ENCODE assay signal across 25 cellular contexts in the genomic region with DNA sequence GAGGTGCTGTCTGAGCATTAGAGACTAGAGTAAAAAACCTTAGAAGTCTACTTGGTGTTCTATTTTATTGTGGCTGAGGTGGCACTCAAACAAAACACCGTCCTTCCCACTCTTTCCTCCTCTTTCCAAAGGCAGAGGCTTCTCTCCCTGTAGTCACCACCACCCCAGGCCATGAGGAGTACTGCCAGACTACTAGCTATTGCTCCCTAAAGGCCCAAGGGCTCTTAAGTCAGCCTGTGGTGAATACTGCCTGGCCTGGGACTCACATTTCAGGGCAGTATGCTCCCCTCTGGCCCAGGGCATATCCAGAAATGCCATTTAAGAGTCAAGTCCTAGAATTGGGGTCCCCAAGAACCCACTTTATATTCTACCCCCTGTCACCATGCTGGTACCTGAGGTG.
"Had no signal": no experiment of that assay in that cellular context is flagged by ENCODE, and none has a peak within 500 bp of the region (broad histone marks: within the 10 kb centered on the region; RNA-seq: fewer than 3 reads in every experiment).

No MANE protein-coding gene starts in this region.

- H3K4me3 ChIP-seq: colonic mucosa, esophagus squamous epithelium, gastrocnemius medialis, heart right ventricle, left lung, lower lobe of right lung had no signal

- H3K4me3 Mint-ChIP-seq: dendritic cell treated with granulocyte-macrophage colony-stimulating factor and Interleukin-4, amounts not matched to agents 40 ng/mL and 50 ng/mL, for 4 days; effector memory CD8-positive, alpha-beta T cell; endodermal cell; naive thymus-derived CD4-positive, alpha-beta T cell had no signal

- ATAC-seq: effector memory CD8-positive, alpha-beta T cell; esophagus mucosa; gastrocnemius medialis; heart right ventricle; left lung; left ventricle myocardium superior; lower lobe of right lung; naive thymus-derived CD4-positive, alpha-beta T cell had no signal

- H3K27me3 ChIP-seq: colonic mucosa, esophagus squamous epithelium, gastrocnemius medialis, heart right ventricle, left lung had no signal

- H3K36me3 ChIP-seq: colonic mucosa, esophagus squamous epithelium, gastrocnemius medialis, heart right ventricle, left lung, lower lobe of right lung had no signal

- DNase-seq: colonic mucosa; cortex of kidney; effector CD8-positive, alpha-beta T cell; effector memory CD8-positive, alpha-beta T cell; erythroblast; esophagus squamous epithelium; foreskin fibroblast; foreskin melanocyte; gastrocnemius medialis; glutamatergic neuron; head of caudate nucleus; heart right ventricle; hippocampal formation; kidney; kidney glomerular epithelial cell; left lung; left ventricle myocardium superior; lower lobe of right lung; mesenchymal stem cell; midbrain; naive thymus-derived CD4-positive, alpha-beta T cell had no signal

- H3K9me3 ChIP-seq: colonic mucosa had no signal

- H3K4me1 ChIP-seq: colonic mucosa, esophagus squamous epithelium, gastrocnemius medialis, heart right ventricle, left lung, lower lobe of right lung had no signal

- H3K27me3 Mint-ChIP-seq: dendritic cell treated with granulocyte-macrophage colony-stimulating factor and Interleukin-4, amounts not matched to agents 40 ng/mL and 50 ng/mL, for 4 days; effector memory CD8-positive, alpha-beta T cell; naive thymus-derived CD4-positive, alpha-beta T cell had no signal

- H3K27ac ChIP-seq: colonic mucosa, epithelial cell of prostate, esophagus squamous epithelium, gastrocnemius medialis, heart right ventricle, left lung, lower lobe of right lung had no signal

- H3K36me3 Mint-ChIP-seq: naive thymus-derived CD4-positive, alpha-beta T cell had no signal

- H3K4me1 Mint-ChIP-seq: endodermal cell; naive thymus-derived CD4-positive, alpha-beta T cell had no signal

- H3K27ac Mint-ChIP-seq: dendritic cell treated with granulocyte-macrophage colony-stimulating factor and Interleukin-4, amounts not matched to agents 40 ng/mL and 50 ng/mL, for 4 days; effector memory CD8-positive, alpha-beta T cell; endodermal cell; naive thymus-derived CD4-positive, alpha-beta T cell had no signal
